In genomic region chr12:25248732-25249131, GRCh38 we compare ENCODE assay signal across 1 cellular context.
TF ChIP-seq lines count a peak whose summit lies in the region.

No MANE protein-coding gene starts in this region.

TF ChIP-seq in HepG2, 621 proteins besides CTCF, POLR2A, EP300 and RAD21:
- TF ChIP-seq NFATC3 (CRISPR knock-in tag; IDR thresholded peaks at IDR 0.05) (no peak), MAFK (conservative IDR thresholded peaks at IDR 0.05 in 1 of 2, IDR thresholded peaks at IDR 0.05 in 1 of 2; ENCODE audit: low read length in 2 of 2) (peak; percentile 97 to 99), MAFF (IDR thresholded peaks at IDR 0.05; ENCODE audit: low read depth, low read length) (peak; percentile 98)
